Comparison of ENCODE assay signal across 18 cellular contexts in the genomic region with DNA sequence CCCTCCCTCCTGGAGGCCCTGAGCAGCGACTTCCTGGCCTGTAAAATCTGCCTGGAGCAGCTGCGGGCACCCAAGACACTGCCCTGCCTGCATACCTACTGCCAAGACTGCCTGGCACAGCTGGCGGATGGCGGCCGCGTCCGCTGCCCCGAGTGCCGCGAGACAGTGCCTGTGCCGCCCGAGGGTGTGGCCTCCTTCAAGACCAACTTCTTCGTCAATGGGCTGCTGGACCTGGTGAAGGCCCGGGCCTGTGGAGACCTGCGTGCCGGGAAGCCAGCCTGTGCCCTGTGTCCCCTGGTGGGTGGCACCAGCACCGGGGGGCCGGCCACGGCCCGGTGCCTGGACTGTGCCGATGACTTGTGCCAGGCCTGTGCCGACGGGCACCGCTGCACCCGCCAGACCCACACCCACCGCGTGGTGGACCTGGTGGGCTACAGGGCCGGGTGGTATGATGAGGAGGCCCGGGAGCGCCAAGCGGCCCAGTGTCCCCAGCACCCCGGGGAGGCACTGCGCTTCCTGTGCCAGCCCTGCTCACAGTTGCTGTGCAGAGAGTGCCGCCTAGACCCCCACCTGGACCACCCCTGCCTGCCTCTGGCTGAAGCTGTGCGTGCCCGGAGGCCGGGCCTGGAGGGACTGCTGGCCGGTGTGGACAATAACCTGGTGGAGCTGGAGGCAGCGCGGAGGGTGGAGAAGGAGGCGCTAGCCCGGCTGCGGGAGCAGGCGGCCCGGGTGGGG. TPM values are rescaled to one million over a fixed set of nuclear protein-coding genes. Genes with fewer than 3 reads are reported as not detected.
DNase-seq lines count a peak whose midpoint lies in the region; ATAC-seq, FAIRE-seq and TF ChIP-seq lines count a peak whose summit lies in the region.
"Had no signal": no experiment of that assay in that cellular context is flagged by ENCODE, and none has a peak within 500 bp of the region (broad histone marks: within the 10 kb centered on the region; RNA-seq: fewer than 3 reads in every experiment).

No MANE protein-coding gene starts in this region.

- peaks cover 50% of the 10 kb centered on the region for H3K4me1 ChIP-seq in left ventricle myocardium inferior
- H3K4me1 ChIP-seq in keratinocyte (ENCODE audit: control insufficient read depth, extremely low read depth, insufficient read depth, low read length): peaks cover 19% of the 10 kb centered on the region
- H3K4me1 ChIP-seq: SJCRH30 had no signal

- no peak overlapping the region for H3K27ac Mint-ChIP-seq in stimulated activated naive CD8-positive, alpha-beta T cell treated with anti-CD3 and anti-CD28 coated beads, Interleukin-15, amount 100 ng/mL, for 72 hours

- no peaks in the 10 kb centered on the region for H3K9me3 Mint-ChIP-seq in stimulated activated naive CD8-positive, alpha-beta T cell treated with anti-CD3 and anti-CD28 coated beads, Interleukin-15, amount 100 ng/mL, for 72 hours

- dilution Hi-C loops in keratinocyte (cut with MboI; ENCODE audit: extremely low pct_ligation_motif_present, low sequenced_read_pairs): no loop called here

- H3K4me3 Mint-ChIP-seq in stimulated activated naive CD8-positive, alpha-beta T cell treated with anti-CD3 and anti-CD28 coated beads, Interleukin-15, amount 100 ng/mL, for 72 hours: peak overlapping the region; percentile 98

- H3K4me3 ChIP-seq in left ventricle myocardium inferior (no peak overlapping the region), keratinocyte (ENCODE audit: control insufficient read depth in 2 of 3, extremely low read depth in 1 of 3, insufficient read depth in 2 of 3, low read depth in 1 of 3, low read length in 3 of 3) (peak overlapping the region; percentile 4 to 83 (median 64))
- H3K4me3 ChIP-seq: SJCRH30 had no signal

- H3K27me3 ChIP-seq in left ventricle myocardium inferior (ENCODE audit: low read depth): no peaks in the 10 kb centered on the region
- H3K27me3 ChIP-seq in keratinocyte (ENCODE audit: control insufficient read depth, extremely low read depth, insufficient read depth, low read length): no peaks in the 10 kb centered on the region
- H3K27me3 ChIP-seq: SJCRH30, stomach had no signal

- H3K36me3 ChIP-seq in left ventricle myocardium inferior (peaks cover 40% of the 10 kb centered on the region), keratinocyte (ENCODE audit: control insufficient read depth in 2 of 2, extremely low read depth in 1 of 2, insufficient read depth in 2 of 2, low read length in 2 of 2) (peaks cover 6 to 8% of the 10 kb centered on the region in 2 experiments)

- H3K4me2 ChIP-seq in keratinocyte (ENCODE audit: control insufficient read depth, extremely low read depth, insufficient read depth, low read depth, low read length): peak overlapping the region; percentile 73

- no peak for ATAC-seq in left cardiac atrium
- no peak for ATAC-seq in stimulated activated naive CD8-positive, alpha-beta T cell treated with anti-CD3 and anti-CD28 coated beads, Interleukin-15, amount 100 ng/mL, for 72 hours
- no peak for ATAC-seq in HG03378 (IDR thresholded peaks at IDR 0.05; ENCODE audit: unreplicated experiment)
- ATAC-seq in HG03196 (IDR thresholded peaks at IDR 0.05; ENCODE audit: unreplicated experiment): no peak
- ATAC-seq in GM21390 (IDR thresholded peaks at IDR 0.05; ENCODE audit: unreplicated experiment): no peak

- no peaks in the 10 kb centered on the region for H4K20me1 ChIP-seq in keratinocyte (ENCODE audit: control insufficient read depth, extremely low read depth, insufficient read depth, low read length)

- DNase-seq in left ventricle myocardium inferior (no peak), left cardiac atrium (no peak), keratinocyte (ENCODE audit: low read depth, low spot score) (no peak)
- DNase-seq in stimulated activated naive CD8-positive, alpha-beta T cell treated with anti-CD3 and anti-CD28 coated beads, Interleukin-15, amount 100 ng/mL, for 72 hours: no peak
- DNase-seq: activated effector memory CD4-positive, alpha-beta T cell treated with Interleukin-2 at 50 U/mL for 16 hours; anterior cingulate cortex; COR-L47; NCI-H2081 treated with DMSO at 0.1 percent for 48 hours; NCI-H526; retina; SJCRH30; stomach had no signal

- peak overlapping the region; percentile 60 for H3K9ac ChIP-seq in keratinocyte (ENCODE audit: control insufficient read depth, extremely low read depth, insufficient read depth, low read length)

- H3K4me1 Mint-ChIP-seq in stimulated activated naive CD8-positive, alpha-beta T cell treated with anti-CD3 and anti-CD28 coated beads, Interleukin-15, amount 100 ng/mL, for 72 hours: peaks cover 51% of the 10 kb centered on the region

- no peaks in the 10 kb centered on the region for H3K9me3 ChIP-seq in left ventricle myocardium inferior (replicated peaks)
- no peaks in the 10 kb centered on the region for H3K9me3 ChIP-seq in keratinocyte (ENCODE audit: control insufficient read depth, low read depth, low read length)
- H3K9me3 ChIP-seq: stomach had no signal

- intact Hi-C loops in left ventricle myocardium inferior (cut with micrococcal nuclease) (no loop called here), left cardiac atrium (cut with DNase I) (no loop called here)

- H3K27ac ChIP-seq in left ventricle myocardium inferior (replicated peaks) (peak overlapping the region; percentile 97), VCaP (peak overlapping the region; percentile 97; the same call in 1 of the 2 replicates), keratinocyte (ENCODE audit: control insufficient read depth, insufficient read depth, low read length) (peak overlapping the region; percentile 33)
- H3K27ac ChIP-seq: SJCRH30 had no signal

- no peak for TF ChIP-seq CTCF in left ventricle myocardium inferior (IDR thresholded peaks at IDR 0.05; ENCODE audit: borderline replicate concordance)
- no peak for TF ChIP-seq CTCF in VCaP (conservative IDR thresholded peaks at IDR 0.05)
- TF ChIP-seq CTCF in keratinocyte (optimal IDR thresholded peaks at IDR 0.05 in 1 of 3, IDR thresholded peaks at IDR 0.05 in 1 of 3, conservative IDR thresholded peaks at IDR 0.05 in 1 of 3; ENCODE audit: extremely low read depth in 1 of 3, insufficient read depth in 2 of 3, low read length in 3 of 3): no peak

- H2AFZ ChIP-seq in keratinocyte (ENCODE audit: control insufficient read depth, low read length): no peak overlapping the region

- H3K9me1 ChIP-seq in keratinocyte (ENCODE audit: control insufficient read depth, extremely low read depth, insufficient read depth, low read length): no peaks in the 10 kb centered on the region

- no peaks in the 10 kb centered on the region for H3K27me3 Mint-ChIP-seq in stimulated activated naive CD8-positive, alpha-beta T cell treated with anti-CD3 and anti-CD28 coated beads, Interleukin-15, amount 100 ng/mL, for 72 hours

- FAIRE-seq in keratinocyte (lab: Jason Lieb, UNC): no peak
- FAIRE-seq: GM19239, islet of Langerhans had no signal

- H3K79me2 ChIP-seq in keratinocyte (ENCODE audit: control insufficient read depth, insufficient read depth, low read length): peaks cover 44% of the 10 kb centered on the region

RNA-seq across cellular contexts. Expression of gene TRIM56, which starts 2.2 kb away (rescaled TPM):
- total RNA-seq in left ventricle myocardium inferior (17.0 TPM), left cardiac atrium (10 to 100 TPM; 20.7 to 22.4 TPM)
- 3.0 to 3.9 TPM (median 3.6 TPM) in 3 replicates for polyA plus RNA-seq in keratinocyte
- polyA plus RNA-seq in keratinocyte (2011; ENCODE audit: low read depth): 3.5 TPM
- polyA plus RNA-seq in keratinocyte (2011; cell fraction: cytosol; rRNA removed): 1.9 and 2.2 TPM in 2 replicates
- polyA plus RNA-seq in keratinocyte (2011; cell fraction: nucleus; rRNA removed): 10.0 and 14.9 TPM in 2 replicates
- polyA plus RNA-seq in keratinocyte (2012; ENCODE audit: low replicate concordance): 6.4 and 13.0 TPM in 2 replicates
- polyA minus RNA-seq in keratinocyte: 3.2 to 11.9 TPM (median 7.8 TPM) in 3 replicates
- 8.6 TPM for polyA minus RNA-seq in keratinocyte (2011; cell fraction: cytosol; rRNA and poly(A)+ RNA removed)
- 6.0 and 10.9 TPM in 2 replicates for polyA minus RNA-seq in keratinocyte (2011; cell fraction: nucleus; rRNA and poly(A)+ RNA removed)

RNA-seq across cellular contexts. Expression of gene SERPINE1, which starts 39.4 kb away (rescaled TPM):
- total RNA-seq in left ventricle myocardium inferior: 4.3 TPM
- total RNA-seq in left cardiac atrium: 10 to 100 TPM in 1 of 2 donors, 1 to 10 TPM in 1; 2.4 to 41.6 TPM
- polyA plus RNA-seq in keratinocyte: 522 to 820 TPM (median 808 TPM) in 3 replicates
- 34.7 TPM for polyA plus RNA-seq in keratinocyte (2011; ENCODE audit: low read depth)
- 285 and 359 TPM in 2 replicates for polyA plus RNA-seq in keratinocyte (2011; cell fraction: cytosol; rRNA removed)
- 835 and 1,052 TPM in 2 replicates for polyA plus RNA-seq in keratinocyte (2011; cell fraction: nucleus; rRNA removed)
- polyA plus RNA-seq in keratinocyte (2012; ENCODE audit: low replicate concordance): 93.7 and 469 TPM in 2 replicates
- polyA minus RNA-seq in keratinocyte: 678 to 1,056 TPM (median 837 TPM) in 3 replicates
- 628 TPM for polyA minus RNA-seq in keratinocyte (2011; cell fraction: cytosol; rRNA and poly(A)+ RNA removed)
- 723 and 866 TPM in 2 replicates for polyA minus RNA-seq in keratinocyte (2011; cell fraction: nucleus; rRNA and poly(A)+ RNA removed)

Comparison
In these comparisons a context has a peak if more than half of its experiments do, and no peak if none do; other contexts are left out.
1. H3K27ac ChIP-seq: peak in every context shown above with its lines; median percentile 97 in left ventricle myocardium inferior; 97 in VCaP; 33 in keratinocyte.